26 cellular contexts compared by ENCODE assay signal in genomic region chr2:3386448-3386958, GRCh38.
"Had no signal": no experiment of that assay in that cellular context is flagged by ENCODE, and none has a peak within 500 bp of the region (broad histone marks: within the 10 kb centered on the region; RNA-seq: fewer than 3 reads in every experiment).

No MANE protein-coding gene starts in this region.

- H3K4me3 ChIP-seq: adrenal gland, ascending aorta, colonic mucosa, dorsolateral prefrontal cortex, esophagus squamous epithelium, heart left ventricle, upper lobe of left lung had no signal

- H3K27me3 ChIP-seq: adrenal gland, ascending aorta, colonic mucosa, dorsolateral prefrontal cortex, esophagus squamous epithelium, heart left ventricle, upper lobe of left lung had no signal

- DNase-seq: activated B cell treated with CpG ODN at 0.5 μM for 24 hours; activated CD4-positive, alpha-beta T cell treated with anti-CD3 and anti-CD28 coated beads for 36 hours; activated CD4-positive, alpha-beta T cell treated with anti-CD3 and anti-CD28 coated beads, Interleukin-2, amount 50 U/mL, for 4 hours; activated CD8-positive, alpha-beta memory T cell treated with anti-CD3 and anti-CD28 coated beads for 24 hours; activated CD8-positive, alpha-beta memory T cell treated with anti-CD3 and anti-CD28 coated beads, Interleukin-2, amount 50 U/mL, for 4 hours; activated naive CD4-positive, alpha-beta T cell; activated T-cell treated with anti-CD3 and anti-CD28 coated beads, Interleukin-2, amount 50 U/mL, for 4 hours; adrenal gland; central memory CD4-positive, alpha-beta T cell; colonic mucosa; dorsolateral prefrontal cortex; effector memory CD8-positive, alpha-beta T cell; esophagus squamous epithelium; heart left ventricle; islet precursor cell; left cardiac atrium; retina; stimulated activated CD4-positive, alpha-beta T cell treated with anti-CD3 and anti-CD28 coated beads, Interleukin-2, amount 100 ng/mL, for 48 hours; stimulated activated naive CD8-positive, alpha-beta T cell treated with anti-CD3 and anti-CD28 coated beads, Interleukin-15, Interleukin-2, amounts not matched to agents 100 U/mL and 50 U/mL, for 24 hours; upper lobe of left lung had no signal

- H3K9me3 Mint-ChIP-seq: activated B cell treated with CpG ODN at 0.5 μM for 24 hours; activated T-cell treated with anti-CD3 and anti-CD28 coated beads, Interleukin-2, amount 50 U/mL, for 4 hours; activated T-helper 2 cell treated with anti-CD3 and anti-CD28 coated beads, Interferon-gamma antibody, Interleukin-2, Interleukin-4, amounts not matched to agents 10 μg/mL and 5 μg/mL and 100 μg/mL, durations not matched to agents 14 hours and 24 hours and 36 hours; effector memory CD8-positive, alpha-beta T cell; memory B cell; neural crest cell had no signal

- H3K27me3 Mint-ChIP-seq: activated B cell treated with CpG ODN at 0.5 μM for 24 hours; activated CD4-positive, alpha-beta T cell treated with anti-CD3 and anti-CD28 coated beads for 36 hours; activated naive CD8-positive, alpha-beta T cell; effector memory CD8-positive, alpha-beta T cell; memory B cell; progenitor cell of endocrine pancreas had no signal

- H3K9me3 ChIP-seq: adrenal gland, ascending aorta, colonic mucosa, esophagus squamous epithelium, heart left ventricle, upper lobe of left lung had no signal

- H3K4me1 ChIP-seq: ascending aorta, upper lobe of left lung had no signal

- H3K4me3 Mint-ChIP-seq: activated B cell treated with CpG ODN at 0.5 μM for 24 hours; activated CD4-positive, alpha-beta T cell treated with anti-CD3 and anti-CD28 coated beads for 36 hours; activated naive CD8-positive, alpha-beta T cell; activated T-cell treated with anti-CD3 and anti-CD28 coated beads, Interleukin-2, amount 50 U/mL, for 4 hours; effector memory CD8-positive, alpha-beta T cell; memory B cell; neural crest cell had no signal

- H3K27ac Mint-ChIP-seq: activated B cell treated with CpG ODN at 0.5 μM for 24 hours; activated CD4-positive, alpha-beta T cell treated with anti-CD3 and anti-CD28 coated beads for 36 hours; activated naive CD8-positive, alpha-beta T cell; activated T-helper 2 cell treated with anti-CD3 and anti-CD28 coated beads, Interferon-gamma antibody, Interleukin-2, Interleukin-4, amounts not matched to agents 10 μg/mL and 5 μg/mL and 100 μg/mL, durations not matched to agents 14 hours and 24 hours and 36 hours; memory B cell; progenitor cell of endocrine pancreas had no signal

- H3K27ac ChIP-seq: adrenal gland, colonic mucosa, dorsolateral prefrontal cortex, esophagus squamous epithelium, heart left ventricle, upper lobe of left lung had no signal
